Comparison of ENCODE assay signal across 13 cellular contexts in the genomic region with DNA sequence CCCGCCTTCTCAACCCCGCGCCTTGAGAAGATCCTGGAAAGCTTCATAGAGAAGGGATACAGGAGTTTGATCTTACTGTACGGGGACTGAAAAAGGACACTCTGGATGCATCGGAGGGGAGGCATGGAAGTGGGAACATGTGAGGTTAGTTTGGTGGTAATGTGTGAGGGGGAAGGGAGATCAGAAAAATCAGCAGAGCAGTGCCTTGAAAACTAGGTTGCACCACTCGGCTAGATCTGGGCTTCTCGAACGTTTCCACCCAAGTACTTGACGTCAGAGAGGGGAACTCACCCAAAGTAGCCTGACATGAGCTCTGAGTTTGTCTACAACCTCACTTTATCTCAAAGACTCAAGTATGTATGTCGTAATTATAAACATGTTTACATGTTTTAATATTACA. TPM values are rescaled to one million over a fixed set of nuclear protein-coding genes. Genes with fewer than 3 reads are reported as not detected.
DNase-seq lines count a peak whose midpoint lies in the region; ATAC-seq and TF ChIP-seq lines count a peak whose summit lies in the region.
"Had no signal": no experiment of that assay in that cellular context is flagged by ENCODE, and none has a peak within 500 bp of the region (broad histone marks: within the 10 kb centered on the region; RNA-seq: fewer than 3 reads in every experiment).

No MANE protein-coding gene starts in this region.

- peak overlapping the region; percentile 67 for H3K4me3 Mint-ChIP-seq in stimulated activated naive CD8-positive, alpha-beta T cell treated with anti-CD3 and anti-CD28 coated beads, Interleukin-15, Interleukin-2, amounts not matched to agents 100 ng/mL and 50 ng/mL, for 24 hours
- H3K4me3 Mint-ChIP-seq in activated CD8-positive, alpha-beta T cell treated with anti-CD3 and anti-CD28 coated beads, Interleukin-2, amount 10 ng/mL, durations not matched to agents 7 days and 5 days, result peak overlapping the region; percentile 79
- H3K4me3 Mint-ChIP-seq in endothelial cell (ENCODE audit: unreplicated experiment), result peak overlapping the region; percentile 35

- no peak for DNase-seq in stimulated activated naive CD8-positive, alpha-beta T cell treated with anti-CD3 and anti-CD28 coated beads, Interleukin-15, Interleukin-2, amounts not matched to agents 100 U/mL and 50 U/mL, for 24 hours
- peak; percentile 71 for DNase-seq in activated CD8-positive, alpha-beta T cell treated with anti-CD3 and anti-CD28 coated beads, Interleukin-2, amount 10 ng/mL, durations not matched to agents 7 days and 5 days
- DNase-seq in endothelial cell (ENCODE audit: low spot score) (no peak), NCI-H2196 (lab: John Stamatoyannopoulos, UW; ENCODE audit: unreplicated experiment) (no peak), cerebellar nuclear complex (lab: John Stamatoyannopoulos, UW) (no peak), hippocampal formation (lab: John Stamatoyannopoulos, UW) (no peak)
- DNase-seq: glutamatergic neuron, GM23248, left colon, nucleus accumbens, thyroid gland had no signal

- no peak for ATAC-seq in stimulated activated naive CD8-positive, alpha-beta T cell treated with anti-CD3 and anti-CD28 coated beads, Interleukin-15, Interleukin-2, amounts not matched to agents 100 U/mL and 50 U/mL, for 24 hours
- ATAC-seq in activated CD8-positive, alpha-beta T cell treated with anti-CD3 and anti-CD28 coated beads, Interleukin-2, amount 10 ng/mL, durations not matched to agents 7 days and 5 days, result peak; percentile 68
- ATAC-seq in GM21619 (IDR thresholded peaks at IDR 0.05; ENCODE audit: unreplicated experiment), result no peak

- CTCF ChIA-PET in activated CD8-positive, alpha-beta T cell treated with anti-CD3 and anti-CD28 coated beads, Interleukin-2, amount 10 ng/mL, durations not matched to agents 7 days and 5 days (lab: Charles Lee), result interaction anchor here (0.9 to 2.2 kb wide), 8 partner anchors 9 to 371 kb away, joined by 3 to 15 read pairs (median 7); partner anchors contain the start of genes ALG8, KCTD21, NARS2 and USP35

- H3K9me3 Mint-ChIP-seq in stimulated activated naive CD8-positive, alpha-beta T cell treated with anti-CD3 and anti-CD28 coated beads, Interleukin-15, Interleukin-2, amounts not matched to agents 100 ng/mL and 50 ng/mL, for 24 hours, result no peaks in the 10 kb centered on the region
- H3K9me3 Mint-ChIP-seq in activated CD8-positive, alpha-beta T cell treated with anti-CD3 and anti-CD28 coated beads, Interleukin-2, amount 10 ng/mL, durations not matched to agents 7 days and 5 days (ENCODE audit: insufficient read depth), result no peaks in the 10 kb centered on the region
- no peaks in the 10 kb centered on the region for H3K9me3 Mint-ChIP-seq in endothelial cell (ENCODE audit: unreplicated experiment)

- peaks cover 31% of the 10 kb centered on the region for H3K4me1 Mint-ChIP-seq in stimulated activated naive CD8-positive, alpha-beta T cell treated with anti-CD3 and anti-CD28 coated beads, Interleukin-15, Interleukin-2, amounts not matched to agents 100 ng/mL and 50 ng/mL, for 24 hours (ENCODE audit: low read depth)
- H3K4me1 Mint-ChIP-seq in activated CD8-positive, alpha-beta T cell treated with anti-CD3 and anti-CD28 coated beads, Interleukin-2, amount 10 ng/mL, durations not matched to agents 7 days and 5 days (ENCODE audit: low read depth), result peaks cover 47% of the 10 kb centered on the region
- H3K4me1 Mint-ChIP-seq in endothelial cell (ENCODE audit: unreplicated experiment), result peaks cover 26% of the 10 kb centered on the region

- TF ChIP-seq CTCF in endothelial cell (IDR thresholded peaks at IDR 0.05; ENCODE audit: unreplicated experiment), result no peak

- H3K27me3 Mint-ChIP-seq in stimulated activated naive CD8-positive, alpha-beta T cell treated with anti-CD3 and anti-CD28 coated beads, Interleukin-15, Interleukin-2, amounts not matched to agents 100 ng/mL and 50 ng/mL, for 24 hours, result no peaks in the 10 kb centered on the region
- H3K27me3 Mint-ChIP-seq in activated CD8-positive, alpha-beta T cell treated with anti-CD3 and anti-CD28 coated beads, Interleukin-2, amount 10 ng/mL, durations not matched to agents 7 days and 5 days (ENCODE audit: low read depth), result no peaks in the 10 kb centered on the region
- H3K27me3 Mint-ChIP-seq in endothelial cell (ENCODE audit: unreplicated experiment), result peaks cover 18% of the 10 kb centered on the region

- H3K36me3 Mint-ChIP-seq in stimulated activated naive CD8-positive, alpha-beta T cell treated with anti-CD3 and anti-CD28 coated beads, Interleukin-15, Interleukin-2, amounts not matched to agents 100 ng/mL and 50 ng/mL, for 24 hours (ENCODE audit: low read depth), result no peaks in the 10 kb centered on the region
- H3K36me3 Mint-ChIP-seq in activated CD8-positive, alpha-beta T cell treated with anti-CD3 and anti-CD28 coated beads, Interleukin-2, amount 10 ng/mL, durations not matched to agents 7 days and 5 days (ENCODE audit: low read depth), result peaks cover 36% of the 10 kb centered on the region
- peaks cover 52% of the 10 kb centered on the region for H3K36me3 Mint-ChIP-seq in endothelial cell (ENCODE audit: low read depth, unreplicated experiment)

- POLR2A ChIA-PET in activated CD8-positive, alpha-beta T cell treated with anti-CD3 and anti-CD28 coated beads, Interleukin-2, amount 10 ng/mL, durations not matched to agents 7 days and 5 days (lab: Charles Lee), result interaction anchor here (0.6 to 1.9 kb wide), 10 partner anchors 9 to 262 kb away, joined by 3 to 10 read pairs (median 3); partner anchors contain the start of genes ALG8, KCTD21, NDUFC2 and USP35

- peak overlapping the region; percentile 94 for H3K27ac Mint-ChIP-seq in stimulated activated naive CD8-positive, alpha-beta T cell treated with anti-CD3 and anti-CD28 coated beads, Interleukin-15, Interleukin-2, amounts not matched to agents 100 ng/mL and 50 ng/mL, for 24 hours
- H3K27ac Mint-ChIP-seq in activated CD8-positive, alpha-beta T cell treated with anti-CD3 and anti-CD28 coated beads, Interleukin-2, amount 10 ng/mL, durations not matched to agents 7 days and 5 days, result peak overlapping the region; percentile 97
- peak overlapping the region; percentile 84 for H3K27ac Mint-ChIP-seq in endothelial cell (ENCODE audit: unreplicated experiment)

RNA-seq across cellular contexts. Expression of gene USP35, which starts 14.5 kb away (rescaled TPM):
- 10 to 100 TPM; 11.9 to 12.8 TPM for total RNA-seq in activated CD8-positive, alpha-beta T cell treated with anti-CD3 and anti-CD28 coated beads, Interleukin-2, amount 10 ng/mL, durations not matched to agents 7 days and 5 days
- total RNA-seq in endothelial cell (ENCODE audit: unreplicated experiment), result 26.0 TPM

RNA-seq across cellular contexts. Expression of gene KCTD21, which starts 14.8 kb away (rescaled TPM):
- total RNA-seq in activated CD8-positive, alpha-beta T cell treated with anti-CD3 and anti-CD28 coated beads, Interleukin-2, amount 10 ng/mL, durations not matched to agents 7 days and 5 days, result 1 to 10 TPM; 7.1 to 7.8 TPM
- total RNA-seq in endothelial cell (ENCODE audit: unreplicated experiment), result 11.4 TPM
